8 cellular contexts compared by ENCODE assay signal in genomic region chr1:35120458-35121133, GRCh38. TPM values are rescaled to one million over a fixed set of nuclear protein-coding genes. Genes with fewer than 3 reads are reported as not detected.
DNase-seq lines count a peak whose midpoint lies in the region; ATAC-seq and TF ChIP-seq lines count a peak whose summit lies in the region.

No MANE protein-coding gene starts in this region.

- intact Hi-C loops in body of pancreas (cut with DNase I) = no loop called here

- TF ChIP-seq CTCF in GM23338 (conservative IDR thresholded peaks at IDR 0.05; ENCODE audit: low read depth in 2 of 2) (no peak), body of pancreas (IDR thresholded peaks at IDR 0.05) (no peak)

- H3K4me3 ChIP-seq in GM23338 = no peak overlapping the region
- no peak overlapping the region for H3K4me3 ChIP-seq in body of pancreas

- H3K4me1 ChIP-seq in GM23338 (ENCODE audit: insufficient read depth) (no peaks in the 10 kb centered on the region), body of pancreas (no peaks in the 10 kb centered on the region)

- no peak overlapping the region for H2AFZ ChIP-seq in GM23338

- H3K27me3 Mint-ChIP-seq in GM23338 (ENCODE audit: insufficient read depth, low read depth, poor library complexity) (peaks cover 2% of the 10 kb centered on the region), T-helper 17 cell (peaks cover 12% of the 10 kb centered on the region)

- H3K9me3 ChIP-seq in body of pancreas (no peaks in the 10 kb centered on the region), T-helper 17 cell (ENCODE audit: control insufficient read depth, low read length, poor library complexity, severe bottlenecking) (no peaks in the 10 kb centered on the region)

- no peaks in the 10 kb centered on the region for H3K36me3 ChIP-seq in GM23338 (ENCODE audit: insufficient read depth)
- no peaks in the 10 kb centered on the region for H3K36me3 ChIP-seq in body of pancreas (replicated peaks in 1 of 2; ENCODE audit: insufficient read depth in 1 of 2, low read depth in 2 of 2)

- no peak for TF ChIP-seq POLR2A in body of pancreas (IDR thresholded peaks at IDR 0.05)

- H3K36me3 Mint-ChIP-seq in GM23338 (ENCODE audit: low read depth) (peaks cover 12% of the 10 kb centered on the region; the same call in 2 of the 3 replicates), T-helper 17 cell (ENCODE audit: low read depth) (peaks cover 2% of the 10 kb centered on the region)

- no peak overlapping the region for H3K27ac Mint-ChIP-seq in GM23338
- no peak overlapping the region for H3K27ac Mint-ChIP-seq in T-helper 17 cell

- H3K27me3 ChIP-seq in GM23338 (ENCODE audit: insufficient read depth) = no peaks in the 10 kb centered on the region
- no peaks in the 10 kb centered on the region for H3K27me3 ChIP-seq in body of pancreas

- ATAC-seq in GM23338 = peak; percentile 94
- peak; percentile 18 for ATAC-seq in body of pancreas
- ATAC-seq in GM21528 (IDR thresholded peaks at IDR 0.05; ENCODE audit: low FRiP score, unreplicated experiment) = no peak
- no peak for ATAC-seq in T-helper 17 cell

- peaks cover 9% of the 10 kb centered on the region for H4K20me1 ChIP-seq in GM23338 (replicated peaks; ENCODE audit: insufficient read depth)

- H3K9me3 Mint-ChIP-seq in GM23338 = peaks cover 3% of the 10 kb centered on the region; the same call in 2 of the 3 replicates

- 32 to 38% methylated on average over 15 to 36 of the region's 36 CpGs for WGBS in body of pancreas, 2 donors

- DNase-seq in AG08396 (ENCODE audit: low spot score) = peak; percentile 30
- DNase-seq in GM23338 (ENCODE audit: low spot score) = peak; percentile 59
- DNase-seq in body of pancreas = no peak
- peak; percentile 22 to 24 for DNase-seq in lung microvascular endothelial cell (ENCODE audit: low read depth in 2 of 2)
- DNase-seq in SIG-M5 (lab: John Stamatoyannopoulos, UW) = no peak
- DNase-seq in NOMO-1 treated with DMSO at 0.1 percent for 48 hours (lab: John Stamatoyannopoulos, UW; ENCODE audit: unreplicated experiment) = no peak
- no peak for DNase-seq in T-helper 17 cell

- peaks cover 9% of the 10 kb centered on the region for H3F3A ChIP-seq in GM23338 (replicated peaks; ENCODE audit: low read depth)

- no peaks in the 10 kb centered on the region for H3K9me2 ChIP-seq in GM23338 (ENCODE audit: insufficient read depth)

- no peaks in the 10 kb centered on the region for H3K79me2 ChIP-seq in GM23338 (replicated peaks; ENCODE audit: insufficient read depth)

- H3K27ac ChIP-seq in GM23338 (ENCODE audit: low read depth) = no peak overlapping the region
- H3K27ac ChIP-seq in body of pancreas = no peak overlapping the region

- H3K4me3 Mint-ChIP-seq in GM23338 (no peak overlapping the region), T-helper 17 cell (no peak overlapping the region)

- H3K4me1 Mint-ChIP-seq in GM23338 = no peaks in the 10 kb centered on the region
- H3K4me1 Mint-ChIP-seq in T-helper 17 cell = peaks cover 8% of the 10 kb centered on the region

- H3K4me2 ChIP-seq in GM23338 = no peak overlapping the region

TF ChIP-seq in GM23338, 12 proteins besides CTCF, POLR2A, EP300 and RAD21 (continues in another document):
- TF ChIP-seq ZNF462 (CRISPR knock-in tag; IDR thresholded peaks at IDR 0.05) (no peak), REST (IDR thresholded peaks at IDR 0.05; ENCODE audit: unreplicated experiment) (no peak), POLR2AphosphoS5 (IDR thresholded peaks at IDR 0.05; ENCODE audit: low read depth) (no peak), ZNF331 (CRISPR knock-in tag; IDR thresholded peaks at IDR 0.05; ENCODE audit: low read depth) (no peak), NANOG (IDR thresholded peaks at IDR 0.05; ENCODE audit: borderline replicate concordance) (no peak), ZNF114 (CRISPR knock-in tag; IDR thresholded peaks at IDR 0.05) (no peak)

RNA-seq across cellular contexts. Expression of gene ZMYM1, which starts 41.4 kb away (rescaled TPM):
- total RNA-seq in GM23338 (2014; rRNA removed; shearing (Covaris generic)) = 51.0 and 51.9 TPM in 2 replicates
- polyA plus RNA-seq in GM23338 (2016; fragmentation: Nextera tagmentation; extraction: Ambion mirVana) = 25.8 and 37.4 TPM in 2 replicates
- total RNA-seq in body of pancreas = 1 to 10 TPM; 4.3 to 6.0 TPM
- total RNA-seq in lung microvascular endothelial cell = 11.8 and 12.7 TPM in 2 replicates
- total RNA-seq in T-helper 17 cell = 10 to 100 TPM in 1 of 2 donors, 1 to 10 TPM in 1; 8.0 to 11.1 TPM

Comparison
In these comparisons a context has a peak if more than half of its experiments do, and no peak if none do; other contexts are left out.
1. DNase-seq: peak in AG08396 (single experiment), GM23338 (single experiment) and lung microvascular endothelial cell (2 of 2); none in body of pancreas (0 of 4), SIG-M5 (single experiment), NOMO-1 treated with DMSO at 0.1 percent for 48 hours (single experiment) and T-helper 17 cell (0 of 3).
2. ATAC-seq: peak in GM23338 (single experiment) and body of pancreas (single experiment); none in GM21528 (single experiment) and T-helper 17 cell (single experiment).